In genomic region chr6:34181903-34182302, GRCh38 we compare ENCODE assay signal across 17 cellular contexts. TPM values are rescaled to one million over a fixed set of nuclear protein-coding genes. Genes with fewer than 3 reads are reported as not detected.
DNase-seq lines count a peak whose midpoint lies in the region; TF ChIP-seq lines count a peak whose summit lies in the region.
"Had no signal": no experiment of that assay in that cellular context is flagged by ENCODE, and none has a peak within 500 bp of the region (broad histone marks: within the 10 kb centered on the region; RNA-seq: fewer than 3 reads in every experiment).

No MANE protein-coding gene starts in this region.

- H4K8ac ChIP-seq in mesendoderm (ENCODE audit: low read depth, low read length) = no peak overlapping the region

- H2BK5ac ChIP-seq in mesendoderm (ENCODE audit: low read length) = no peak overlapping the region

- peaks cover 4% of the 10 kb centered on the region for H3K36me3 Mint-ChIP-seq in activated CD4-positive, alpha-beta memory T cell treated with anti-CD3 and anti-CD28 coated beads for 36 hours
- H3K36me3 Mint-ChIP-seq in activated CD4-positive, alpha-beta memory T cell treated with anti-CD3 and anti-CD28 coated beads, Interleukin-2, amount 10 ng/mL, durations not matched to agents 7 days and 5 days (ENCODE audit: low read depth) = peaks cover 2% of the 10 kb centered on the region
- H3K36me3 Mint-ChIP-seq in immature natural killer cell = peaks cover 0 to 3% (median 0%) of the 10 kb centered on the region in 3 donors
- H3K36me3 Mint-ChIP-seq: CD14-positive monocyte had no signal

- H3K79me1 ChIP-seq in mesendoderm (ENCODE audit: low read length) = no peaks in the 10 kb centered on the region

- no peak overlapping the region for H2BK15ac ChIP-seq in mesendoderm (replicated peaks; ENCODE audit: low read depth)

- H3K36me3 ChIP-seq in mesendoderm (ENCODE audit: control insufficient read depth, insufficient read depth, low read length) = no peaks in the 10 kb centered on the region

- H3K4me1 Mint-ChIP-seq in activated CD4-positive, alpha-beta memory T cell treated with anti-CD3 and anti-CD28 coated beads for 36 hours (ENCODE audit: low read depth) = peaks cover 16% of the 10 kb centered on the region
- peaks cover 17% of the 10 kb centered on the region for H3K4me1 Mint-ChIP-seq in activated CD4-positive, alpha-beta memory T cell treated with anti-CD3 and anti-CD28 coated beads, Interleukin-2, amount 10 ng/mL, durations not matched to agents 7 days and 5 days
- peaks cover 17 to 23% of the 10 kb centered on the region in 2 donors for H3K4me1 Mint-ChIP-seq in immature natural killer cell

- no peak overlapping the region for H2BK120ac ChIP-seq in mesendoderm (ENCODE audit: low read depth, low read length)

- peaks cover 9% of the 10 kb centered on the region for H3K9me3 Mint-ChIP-seq in activated CD4-positive, alpha-beta memory T cell treated with anti-CD3 and anti-CD28 coated beads for 36 hours
- H3K9me3 Mint-ChIP-seq in activated CD4-positive, alpha-beta memory T cell treated with anti-CD3 and anti-CD28 coated beads, Interleukin-2, amount 10 ng/mL, durations not matched to agents 7 days and 5 days = peaks cover 10% of the 10 kb centered on the region
- H3K9me3 Mint-ChIP-seq in immature natural killer cell = peaks cover 5 to 12% (median 8%) of the 10 kb centered on the region in 6 donors

- no peaks in the 10 kb centered on the region for H3K79me2 ChIP-seq in mesendoderm (ENCODE audit: control insufficient read depth, insufficient read depth, low read length)

- H3K27me3 Mint-ChIP-seq in activated CD4-positive, alpha-beta memory T cell treated with anti-CD3 and anti-CD28 coated beads for 36 hours = no peaks in the 10 kb centered on the region
- no peaks in the 10 kb centered on the region for H3K27me3 Mint-ChIP-seq in activated CD4-positive, alpha-beta memory T cell treated with anti-CD3 and anti-CD28 coated beads, Interleukin-2, amount 10 ng/mL, durations not matched to agents 7 days and 5 days
- peaks cover 14 to 18% (median 17%) of the 10 kb centered on the region in 3 donors for H3K27me3 Mint-ChIP-seq in immature natural killer cell (ENCODE audit: low read depth in 3 of 3)

- no peaks in the 10 kb centered on the region for H3K27me3 ChIP-seq in mesendoderm (ENCODE audit: insufficient read depth, low read length, poor library complexity)

- intact Hi-C loops in activated CD4-positive, alpha-beta memory T cell treated with anti-CD3 and anti-CD28 coated beads for 36 hours (cut with micrococcal nuclease) = loop anchor here (1.0 to 10.0 kb wide), 3 partner anchors 42 to 423 kb away; partner anchors contain the start of gene SMIM29

- CTCF ChIA-PET in activated CD4-positive, alpha-beta memory T cell treated with anti-CD3 and anti-CD28 coated beads for 36 hours (lab: Charles Lee) = interaction anchor here (2.9 kb wide), 1 partner anchor 14 kb away, joined by 19 read pairs; no protein-coding TSS in a partner anchor
- CTCF ChIA-PET in activated CD4-positive, alpha-beta memory T cell treated with anti-CD3 and anti-CD28 coated beads, Interleukin-2, amount 10 ng/mL, durations not matched to agents 7 days and 5 days (lab: Charles Lee) = interaction anchor here (0.8 to 1.4 kb wide), 4 partner anchors 12 to 27 kb away, joined by 3 to 4 read pairs (median 3); no protein-coding TSS in a partner anchor

- H3K23ac ChIP-seq in mesendoderm (ENCODE audit: low read length) = no peak overlapping the region

- H3K27ac ChIP-seq in mesendoderm (ENCODE audit: low read depth, low read length) = no peak overlapping the region

- TF ChIP-seq POLR2A in NB4 (IDR thresholded peaks at IDR 0.05; ENCODE audit: extremely low read depth, insufficient read length) = no peak

- H3K4me3 ChIP-seq in NB4 (ENCODE audit: low read depth, low read length) (no peak overlapping the region), mesendoderm (ENCODE audit: low read length) (no peak overlapping the region)

- H3K18ac ChIP-seq in mesendoderm (ENCODE audit: low read length) = no peak overlapping the region

- H3K4me3 Mint-ChIP-seq in activated CD4-positive, alpha-beta memory T cell treated with anti-CD3 and anti-CD28 coated beads for 36 hours = no peak overlapping the region
- no peak overlapping the region for H3K4me3 Mint-ChIP-seq in activated CD4-positive, alpha-beta memory T cell treated with anti-CD3 and anti-CD28 coated beads, Interleukin-2, amount 10 ng/mL, durations not matched to agents 7 days and 5 days
- H3K4me3 Mint-ChIP-seq in immature natural killer cell = peak overlapping the region in 3 of 5 donors; percentile 21 to 73 (median 52)

- DNase-seq in activated CD4-positive, alpha-beta memory T cell treated with anti-CD3 and anti-CD28 coated beads for 36 hours = no peak
- DNase-seq in activated CD4-positive, alpha-beta memory T cell treated with anti-CD3 and anti-CD28 coated beads, Interleukin-2, amount 10 ng/mL, durations not matched to agents 7 days and 5 days = no peak
- peak; percentile 47 for DNase-seq in NB4 (ENCODE audit: low read depth)
- peak; percentile 44 to 65 (median 58) for DNase-seq in immature natural killer cell
- DNase-seq in stimulated activated CD8-positive, alpha-beta memory T cell treated with anti-CD3 and anti-CD28 coated beads, Interleukin-4, amount 100 ng/mL, for 48 hours = peak; percentile 32
- DNase-seq in stimulated activated CD4-positive, alpha-beta T cell treated with anti-CD3 and anti-CD28 coated beads, Interleukin-2, amount 100 ng/mL, for 48 hours = no peak
- no peak for DNase-seq in NOMO-1 treated with dmso at 0.1 percent for 144 hours (lab: John Stamatoyannopoulos, UW; ENCODE audit: unreplicated experiment)
- DNase-seq in mesendoderm = no peak
- DNase-seq: cortex of kidney, DMS79 treated with DMSO at 0.1 percent for 48 hours, left ventricle myocardium superior, NCI-H1417 treated with DMSO at 0.1 percent for 48 hours had no signal

- no CpG with 5 or more reads among the region's 1 CpG for WGBS in mesendoderm (ENCODE audit: extremely low coverage, insufficient coverage, low lambda C conversion rate)

- H3K4ac ChIP-seq in mesendoderm (ENCODE audit: low read depth, low read length) = no peak overlapping the region

- no peak overlapping the region for H3K4me2 ChIP-seq in mesendoderm (ENCODE audit: low read length)

- no peak overlapping the region for H4K5ac ChIP-seq in mesendoderm (ENCODE audit: low read length)

- peak overlapping the region; percentile 63 for H3K27ac Mint-ChIP-seq in activated CD4-positive, alpha-beta memory T cell treated with anti-CD3 and anti-CD28 coated beads for 36 hours
- no peak overlapping the region for H3K27ac Mint-ChIP-seq in activated CD4-positive, alpha-beta memory T cell treated with anti-CD3 and anti-CD28 coated beads, Interleukin-2, amount 10 ng/mL, durations not matched to agents 7 days and 5 days
- peak overlapping the region; percentile 39 to 93 (median 78) for H3K27ac Mint-ChIP-seq in immature natural killer cell
- H3K27ac Mint-ChIP-seq: progenitor cell of endocrine pancreas had no signal

- no peak overlapping the region for H2AK5ac ChIP-seq in mesendoderm (ENCODE audit: low read length)

- no peaks in the 10 kb centered on the region for H3K4me1 ChIP-seq in mesendoderm (ENCODE audit: control insufficient read depth, low read depth, low read length)

- H3K9ac ChIP-seq in mesendoderm (ENCODE audit: low read length) = no peak overlapping the region

- POLR2A ChIA-PET in activated CD4-positive, alpha-beta memory T cell treated with anti-CD3 and anti-CD28 coated beads for 36 hours (lab: Charles Lee) = interaction anchor here (1.6 to 1.7 kb wide), 2 partner anchors 14 to 55 kb away, joined by 6 to 9 read pairs; partner anchors contain the start of gene HMGA1
- POLR2A ChIA-PET in activated CD4-positive, alpha-beta memory T cell treated with anti-CD3 and anti-CD28 coated beads, Interleukin-2, amount 10 ng/mL, durations not matched to agents 7 days and 5 days (lab: Charles Lee) = interaction anchor here (1.6 kb wide), 1 partner anchor 42 kb away, joined by 10 read pairs; no protein-coding TSS in a partner anchor

- H3K56ac ChIP-seq in mesendoderm (ENCODE audit: low read length) = no peak overlapping the region

- no peak for TF ChIP-seq CTCF in NB4 (IDR thresholded peaks at IDR 0.05; ENCODE audit: low read depth, low read length)

RNA-seq across cellular contexts. Expression of gene GRM4, which starts 36.0 kb away (rescaled TPM):
- under 1 TPM in 1 of 2 experiments, not detected in 1; 0.05 TPM for total RNA-seq in activated CD4-positive, alpha-beta memory T cell treated with anti-CD3 and anti-CD28 coated beads for 36 hours
- not detected for total RNA-seq in activated CD4-positive, alpha-beta memory T cell treated with anti-CD3 and anti-CD28 coated beads, Interleukin-2, amount 10 ng/mL, durations not matched to agents 7 days and 5 days
- not detected for polyA plus RNA-seq in immature natural killer cell
- 26.7 TPM for polyA plus RNA-seq in mesendoderm (2013, experiment 1 of 2)
- 26.5 TPM for polyA plus RNA-seq in mesendoderm (2013, experiment 2 of 2)
- total RNA-seq: HT-29, left ventricle myocardium superior, LHCN-M2, RPMI7951 had no signal
- polyA plus RNA-seq: CD14-positive monocyte had no signal

RNA-seq across cellular contexts. Expression of gene HMGA1, which starts 54.8 kb away (rescaled TPM):
- 100 to 1,000 TPM; 422 to 429 TPM for total RNA-seq in activated CD4-positive, alpha-beta memory T cell treated with anti-CD3 and anti-CD28 coated beads for 36 hours
- total RNA-seq in activated CD4-positive, alpha-beta memory T cell treated with anti-CD3 and anti-CD28 coated beads, Interleukin-2, amount 10 ng/mL, durations not matched to agents 7 days and 5 days = 100 to 1,000 TPM; 269 to 282 TPM
- polyA plus RNA-seq in immature natural killer cell = 10 to 100 TPM in 2 of 3 donors, 1 to 10 TPM in 1; 9.8 to 22.1 (median 19.6) TPM
- polyA plus RNA-seq in mesendoderm (2013, experiment 1 of 2) = 3,300 TPM
- polyA plus RNA-seq in mesendoderm (2013, experiment 2 of 2) = 3,237 TPM

Comparison
In these comparisons a context has a peak if more than half of its experiments do, and no peak if none do; other contexts are left out.
1. DNase-seq: peak in NB4 (single experiment), immature natural killer cell (3 of 3) and stimulated activated CD8-positive, alpha-beta memory T cell treated with anti-CD3 and anti-CD28 coated beads, Interleukin-4, amount 100 ng/mL, for 48 hours (single experiment); none in activated CD4-positive, alpha-beta memory T cell treated with anti-CD3 and anti-CD28 coated beads for 36 hours (single experiment), activated CD4-positive, alpha-beta memory T cell treated with anti-CD3 and anti-CD28 coated beads, Interleukin-2, amount 10 ng/mL, durations not matched to agents 7 days and 5 days (single experiment), stimulated activated CD4-positive, alpha-beta T cell treated with anti-CD3 and anti-CD28 coated beads, Interleukin-2, amount 100 ng/mL, for 48 hours (0 of 2), NOMO-1 treated with dmso at 0.1 percent for 144 hours (single experiment) and mesendoderm (single experiment).
2. H3K4me3 Mint-ChIP-seq: peak in immature natural killer cell (3 of 5); none in activated CD4-positive, alpha-beta memory T cell treated with anti-CD3 and anti-CD28 coated beads for 36 hours (single experiment) and activated CD4-positive, alpha-beta memory T cell treated with anti-CD3 and anti-CD28 coated beads, Interleukin-2, amount 10 ng/mL, durations not matched to agents 7 days and 5 days (single experiment).